8 cellular contexts compared by ENCODE assay signal in the genomic region with DNA sequence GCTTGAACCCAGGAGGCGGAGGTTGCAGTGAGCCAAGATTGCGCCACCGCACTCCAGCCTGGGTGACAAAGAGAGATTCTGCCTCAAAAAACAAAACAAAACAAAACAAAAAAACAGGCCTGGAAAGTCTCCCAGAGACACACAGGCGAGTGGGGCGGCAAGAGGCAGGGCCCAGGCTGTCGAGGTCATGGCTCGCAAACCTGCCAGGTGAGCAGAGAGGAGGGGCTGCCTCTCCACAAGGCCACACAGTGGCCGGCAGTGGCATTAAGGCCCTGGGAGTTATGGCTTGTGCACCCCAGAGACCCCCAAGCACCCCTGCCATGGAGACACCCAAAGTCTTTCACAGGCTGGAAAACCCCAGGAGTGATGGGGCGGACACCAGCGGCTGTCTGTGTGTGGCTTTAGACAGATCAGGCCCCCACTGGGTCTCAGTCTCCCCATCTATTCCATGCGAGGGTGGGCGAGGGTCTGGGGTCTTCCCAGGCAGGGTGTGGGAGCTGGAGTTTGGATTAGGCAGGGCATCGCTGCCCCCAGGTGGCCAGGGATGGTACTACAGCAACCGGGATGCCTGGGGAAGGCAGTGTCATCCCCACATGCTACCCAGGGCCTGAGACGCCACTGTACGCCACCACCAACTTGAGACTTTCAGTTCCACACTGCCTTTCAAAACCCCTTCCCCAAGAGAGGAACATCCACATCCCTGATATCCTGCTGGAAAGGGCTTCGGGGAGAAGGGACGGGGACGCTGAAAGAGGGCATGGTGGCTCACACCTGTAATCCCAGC. TPM values are rescaled to one million over a fixed set of nuclear protein-coding genes. Genes with fewer than 3 reads are reported as not detected.
A peak's percentile ranks its signal among the peaks of the same experiment; 100 is the strongest.
DNase-seq lines count a peak whose midpoint lies in the region; ATAC-seq, FAIRE-seq and TF ChIP-seq lines count a peak whose summit lies in the region.

No MANE protein-coding gene starts in this region.

- DNase-seq in CD4-positive, alpha-beta T cell, result peak; percentile 55 to 84 (median 71)
- DNase-seq in adrenal gland (peak; percentile 73 to 90 (median 82)), right cardiac atrium (peak; percentile 64 to 87 (median 87)), small intestine (peak; percentile 61)

- intact Hi-C loops in CD4-positive, alpha-beta T cell (cut with DNase I, micrococcal nuclease), result loop anchor here (1.0 to 5.0 kb wide), 4 partner anchors 22 to 304 kb away; partner anchors contain the start of gene EFHD2 (in 1 of the 2)
- intact Hi-C loops in adrenal gland (cut with DNase I), result loop anchor here (2.0 to 5.0 kb wide), 2 partner anchors 104 kb away; no protein-coding TSS in a partner anchor
- intact Hi-C loops in right cardiac atrium (cut with DNase I), result loop anchor here (1.0 to 2.0 kb wide), 4 partner anchors 106 to 108 kb away; no protein-coding TSS in a partner anchor

- H3K4me1 Mint-ChIP-seq in CD4-positive, alpha-beta T cell (ENCODE audit: low read depth), result no peaks in the 10 kb centered on the region

- no peak for TF ChIP-seq POLR2A in adrenal gland (IDR thresholded peaks at IDR 0.05)

- H3K27ac ChIP-seq in CD4-positive, alpha-beta T cell (ENCODE audit: low read depth, low read length), result no peak overlapping the region
- no peak overlapping the region for H3K27ac ChIP-seq in HEK293 (ENCODE audit: extremely low read depth, low read depth, low read length)
- H3K27ac ChIP-seq in SU-DHL-6 (ENCODE audit: low read depth, low read length), result no peak overlapping the region
- peak overlapping the region; percentile 22 to 92 (median 79) for H3K27ac ChIP-seq in adrenal gland
- no peak overlapping the region for H3K27ac ChIP-seq in right cardiac atrium (ENCODE audit: low read length)
- no peak overlapping the region for H3K27ac ChIP-seq in small intestine (ENCODE audit: low read depth in 1 of 2, low read length in 1 of 2)

- FAIRE-seq in small intestine (lab: Jason Lieb, UNC), result no peak

- POLR2A ChIA-PET in CD4-positive, alpha-beta T cell (lab: Charles Lee), result interaction anchor here (0.9 to 1.8 kb wide), 2 partner anchors 20 to 107 kb away, joined by 3 to 10 read pairs; no protein-coding TSS in a partner anchor
- POLR2A ChIA-PET in HEK293 (lab: Yijun Ruan, JAX), result no interaction called here

- no peaks in the 10 kb centered on the region for H3K27me3 Mint-ChIP-seq in CD4-positive, alpha-beta T cell

- TF ChIP-seq CTCF in CD4-positive, alpha-beta T cell (IDR thresholded peaks at IDR 0.05), result peak; percentile 96
- TF ChIP-seq CTCF in HEK293 (tag by site-specific recombination; IDR thresholded peaks at IDR 0.05), result peak; percentile 84
- peak; percentile 93 for TF ChIP-seq CTCF in SU-DHL-6 (IDR thresholded peaks at IDR 0.05; ENCODE audit: insufficient read depth, low read length, poor library complexity, severe bottlenecking)
- TF ChIP-seq CTCF in adrenal gland (IDR thresholded peaks at IDR 0.05), result peak; percentile 94 to 99 (median 97)

- H3K9me3 ChIP-seq in CD4-positive, alpha-beta T cell (ENCODE audit: control insufficient read depth, low read length), result no peaks in the 10 kb centered on the region
- H3K9me3 ChIP-seq in HEK293 (ENCODE audit: control insufficient read depth, insufficient read depth, low read depth, low read length), result no peaks in the 10 kb centered on the region
- H3K9me3 ChIP-seq in SU-DHL-6 (ENCODE audit: insufficient read depth, low read length), result no peaks in the 10 kb centered on the region
- H3K9me3 ChIP-seq in adrenal gland (replicated peaks in 1 of 3), result no peaks in the 10 kb centered on the region
- no peaks in the 10 kb centered on the region for H3K9me3 ChIP-seq in right cardiac atrium (ENCODE audit: control insufficient read depth, low read length)
- no peaks in the 10 kb centered on the region for H3K9me3 ChIP-seq in small intestine (ENCODE audit: control insufficient read depth, low read depth)

- H3K36me3 Mint-ChIP-seq in CD4-positive, alpha-beta T cell (ENCODE audit: low read depth), result peaks cover 25% of the 10 kb centered on the region

- no peak overlapping the region for H3K4me3 Mint-ChIP-seq in CD4-positive, alpha-beta T cell

- no peaks in the 10 kb centered on the region for H3K9me2 ChIP-seq in SU-DHL-6 (replicated peaks; ENCODE audit: insufficient read depth, low read length)

- H3K4me3 ChIP-seq in HEK293 (ENCODE audit: low read depth, low read length) (no peak overlapping the region), SU-DHL-6 (ENCODE audit: insufficient read depth, low read length, poor library complexity, severe bottlenecking) (no peak overlapping the region), adrenal gland (no peak overlapping the region), right cardiac atrium (ENCODE audit: low read length) (no peak overlapping the region), small intestine (ENCODE audit: low read depth in 1 of 2, low read length in 2 of 2) (no peak overlapping the region)

- no peaks in the 10 kb centered on the region for H3K79me2 ChIP-seq in SU-DHL-6 (ENCODE audit: insufficient read depth, low read length)

- no peak overlapping the region for H2AFZ ChIP-seq in SU-DHL-6 (ENCODE audit: low read depth, low read length, severe bottlenecking)

- H3F3A ChIP-seq in SU-DHL-6 (ENCODE audit: insufficient read depth), result no peaks in the 10 kb centered on the region

- WGBS in adrenal gland, 4 donors, result 50 to 76% (median 52%) methylated on average over 7 to 19 of the region's 19 CpGs
- 60% methylated on average over 19 of the region's 19 CpGs for WGBS in right cardiac atrium
- 51 to 59% (median 56%) methylated on average over 18 to 19 of the region's 19 CpGs for WGBS in small intestine, 3 donors

- no peaks in the 10 kb centered on the region for H3K9me3 Mint-ChIP-seq in CD4-positive, alpha-beta T cell

- H3K4me1 ChIP-seq in HEK293 (ENCODE audit: control insufficient read depth, insufficient read depth, low read length) (no peaks in the 10 kb centered on the region), adrenal gland (replicated peaks in 1 of 2) (peaks cover 7 to 22% of the 10 kb centered on the region in 2 donors), right cardiac atrium (ENCODE audit: control insufficient read depth, insufficient read depth, low read length) (no peaks in the 10 kb centered on the region), small intestine (ENCODE audit: control insufficient read depth in 2 of 2, insufficient read depth in 1 of 2, low read depth in 1 of 2, low read length in 1 of 2) (peaks cover 0 to 2% of the 10 kb centered on the region in 2 donors)

- CTCF ChIA-PET in CD4-positive, alpha-beta T cell (lab: Charles Lee), result interaction anchor here (0.6 to 7.5 kb wide), 20 partner anchors 9 to 143 kb away, joined by 3 to 67 read pairs (median 4); partner anchors contain the start of gene EFHD2
- CTCF ChIA-PET in HEK293 (lab: Yijun Ruan, JAX), result interaction anchor here (0.6 to 8.5 kb wide), 24 partner anchors 8 to 311 kb away, joined by 3 to 145 read pairs (median 4); no protein-coding TSS in a partner anchor

- H3K27me3 ChIP-seq in CD4-positive, alpha-beta T cell (ENCODE audit: control insufficient read depth, insufficient read depth, low read length), result no peaks in the 10 kb centered on the region
- H3K27me3 ChIP-seq in SU-DHL-6 (ENCODE audit: low read length) (no peaks in the 10 kb centered on the region), adrenal gland (no peaks in the 10 kb centered on the region), right cardiac atrium (ENCODE audit: control insufficient read depth, insufficient read depth) (no peaks in the 10 kb centered on the region), small intestine (ENCODE audit: control insufficient read depth in 2 of 2, insufficient read depth in 2 of 2, low read length in 2 of 2) (no peaks in the 10 kb centered on the region)

- H3K36me3 ChIP-seq in HEK293 (ENCODE audit: control insufficient read depth in 2 of 2, insufficient read depth in 1 of 2, low read length in 2 of 2) (peaks cover 0 to 28% of the 10 kb centered on the region in 2 experiments; a peak in 1 of 3 replicates), SU-DHL-6 (ENCODE audit: low read length) (no peaks in the 10 kb centered on the region), adrenal gland (replicated peaks in 1 of 2) (peaks cover 0 to 10% of the 10 kb centered on the region in 2 donors), small intestine (ENCODE audit: control insufficient read depth in 2 of 2, insufficient read depth in 2 of 2, low read length in 2 of 2) (peaks cover 3 to 4% of the 10 kb centered on the region in 2 donors)

- no peak overlapping the region for H3K4me2 ChIP-seq in SU-DHL-6 (ENCODE audit: low read depth, low read length, poor library complexity, severe bottlenecking)

- peak overlapping the region; percentile 61 for H3K27ac Mint-ChIP-seq in CD4-positive, alpha-beta T cell

- peak; percentile 77 for ATAC-seq in CD4-positive, alpha-beta T cell (ENCODE audit: poor library complexity)
- ATAC-seq in right cardiac atrium, result peak; percentile 59 to 76
- no peak for ATAC-seq in HG02973 (IDR thresholded peaks at IDR 0.05; ENCODE audit: unreplicated experiment)
- no peak for ATAC-seq in GM21717 (IDR thresholded peaks at IDR 0.05; ENCODE audit: unreplicated experiment)

- H3K9ac ChIP-seq in SU-DHL-6 (ENCODE audit: low read length), result no peak overlapping the region

- H4K20me1 ChIP-seq in SU-DHL-6 (ENCODE audit: low read depth, low read length), result no peaks in the 10 kb centered on the region

TF ChIP-seq in HEK293, 187 proteins besides CTCF, POLR2A, EP300 and RAD21 (continues in another document):
- peak; percentile 62 for TF ChIP-seq ZNF654 (tag by site-specific recombination; IDR thresholded peaks at IDR 0.05; ENCODE audit: low read depth)

RNA-seq across cellular contexts. Expression of gene CTRC, which starts 7.3 kb away (rescaled TPM):
- 1 to 10 TPM in 1 of 2 experiments, under 1 TPM in 1; 0.41 to 1.2 TPM for total RNA-seq in CD4-positive, alpha-beta T cell
- 1 to 10 TPM in 2 of 8 donors, under 1 TPM in 1, not detected in 5; 0.56 to 3.5 (median 3.1) TPM for total RNA-seq in adrenal gland
- polyA plus RNA-seq in adrenal gland, result 1 to 10 TPM in 1 of 3 donors, under 1 TPM in 1, not detected in 1; 0.56 to 1.3 TPM
- 1 to 10 TPM in 1 of 4 donors, not detected in 3; 1.1 TPM for total RNA-seq in right cardiac atrium
- not detected for polyA plus RNA-seq in right cardiac atrium
- polyA plus RNA-seq in small intestine, result 1 to 10 TPM in 2 of 3 donors, under 1 TPM in 1; 0.21 to 6.9 (median 3.8) TPM

RNA-seq across cellular contexts. Expression of gene EFHD2, which starts 21.3 kb away (rescaled TPM):
- 10 to 100 TPM; 79.1 to 80.9 TPM for total RNA-seq in CD4-positive, alpha-beta T cell
- 100 to 1,000 TPM in 2 of 8 donors, 10 to 100 TPM in 6; 67.2 to 113 (median 87.9) TPM for total RNA-seq in adrenal gland
- 100 to 1,000 TPM in 2 of 3 donors, 10 to 100 TPM in 1; 47.4 to 119 (median 111) TPM for polyA plus RNA-seq in adrenal gland
- 10 to 100 TPM; 10.8 to 17.7 (median 14.0) TPM for total RNA-seq in right cardiac atrium
- polyA plus RNA-seq in right cardiac atrium, result 12.9 TPM
- 100 to 1,000 TPM; 147 to 149 (median 149) TPM for polyA plus RNA-seq in small intestine

RNA-seq across cellular contexts. Expression of gene CELA2A, which starts 25.6 kb away (rescaled TPM):
- total RNA-seq in CD4-positive, alpha-beta T cell, result not detected
- total RNA-seq in adrenal gland, result 10 to 100 TPM in 4 of 8 donors, 1 to 10 TPM in 3, under 1 TPM in 1; 0.97 to 45.4 (median 9.8) TPM
- 10 to 100 TPM in 1 of 3 donors, 1 to 10 TPM in 2; 1.2 to 16.4 (median 3.9) TPM for polyA plus RNA-seq in adrenal gland
- not detected for total RNA-seq in right cardiac atrium
- not detected for polyA plus RNA-seq in right cardiac atrium
- 1 to 10 TPM in 2 of 3 donors, not detected in 1; 1.1 to 1.6 TPM for polyA plus RNA-seq in small intestine

RNA-seq across cellular contexts. Expression of gene CELA2B, which starts 44.9 kb away (rescaled TPM):
- not detected for total RNA-seq in CD4-positive, alpha-beta T cell
- total RNA-seq in adrenal gland (10 to 100 TPM in 4 of 8 donors, 1 to 10 TPM in 2, not detected in 2; 2.0 to 28.1 (median 11.5) TPM), right cardiac atrium (not detected)
- polyA plus RNA-seq in adrenal gland (1 to 10 TPM in 2 of 3 donors, not detected in 1; 6.0 to 6.8 TPM), right cardiac atrium (not detected), small intestine (not detected)

Comparison
In these comparisons a context has a peak if more than half of its experiments do, and no peak if none do; other contexts are left out.
1. ATAC-seq: peak in CD4-positive, alpha-beta T cell (single experiment) and right cardiac atrium (2 of 2); none in HG02973 (single experiment) and GM21717 (single experiment).
2. H3K27ac ChIP-seq: peak in adrenal gland (5 of 5); none in CD4-positive, alpha-beta T cell (single experiment), HEK293 (single experiment), SU-DHL-6 (single experiment), right cardiac atrium (single experiment) and small intestine (0 of 2).
3. Peak in every context shown above with its lines, with median percentiles within 50 percentile points of each other: DNase-seq and CTCF ChIP-seq.